In the genomic region with DNA sequence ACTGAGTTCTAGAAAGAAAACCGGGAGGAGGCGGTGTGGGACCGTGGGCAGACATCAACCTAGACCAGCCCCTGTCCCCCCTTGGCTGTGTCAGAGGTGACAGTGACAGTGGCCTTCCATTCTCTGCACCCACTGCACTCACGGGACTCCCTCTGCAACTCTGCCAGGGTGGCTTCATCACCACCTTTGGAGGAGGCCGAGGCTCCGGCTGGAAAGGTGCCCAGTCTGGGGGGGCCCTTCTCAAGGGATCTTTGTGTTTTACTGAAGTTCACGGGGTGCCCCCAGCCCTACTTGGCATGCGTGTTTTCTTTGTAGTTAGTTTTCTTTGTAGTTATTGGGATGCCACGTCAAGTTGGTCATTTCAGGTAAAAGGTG, we compare ENCODE assay signal across 28 cellular contexts.
"Had no signal": no experiment of that assay in that cellular context is flagged by ENCODE, and none has a peak within 500 bp of the region (broad histone marks: within the 10 kb centered on the region; RNA-seq: fewer than 3 reads in every experiment).

No MANE protein-coding gene starts in this region.

- H3K4me1 Mint-ChIP-seq: naive thymus-derived CD4-positive, alpha-beta T cell; natural killer cell; nephron; stimulated activated effector memory CD8-positive, alpha-beta T cell treated with anti-CD3 and anti-CD28 coated beads, Interleukin-12 subunit alpha, Interleukin-12 subunit beta, amount 100 ng/mL, for 72 hours; stimulated activated naive B cell treated with anti-CD40 and anti-IgM and Interleukin-4, amounts not matched to agents 10 μg/mL and 1 μg/mL and 100 μg/mL, for 72 hours had no signal

- H3K36me3 ChIP-seq: neural progenitor cell, neutrophil, pancreas, sigmoid colon, stomach, thoracic aorta, thyroid gland, tibial nerve, upper lobe of left lung, vagina had no signal

- H3K9me3 Mint-ChIP-seq: naive thymus-derived CD4-positive, alpha-beta T cell; natural killer cell; nephron; neural progenitor cell; stimulated activated effector memory CD8-positive, alpha-beta T cell treated with anti-CD3 and anti-CD28 coated beads, Interleukin-12 subunit alpha, Interleukin-12 subunit beta, amount 100 ng/mL, for 72 hours; stimulated activated naive B cell treated with anti-CD40 and anti-IgM and Interleukin-4, amounts not matched to agents 10 μg/mL and 1 μg/mL and 100 μg/mL, for 72 hours; stimulated activated naive CD8-positive, alpha-beta T cell treated with anti-CD3 and anti-CD28 coated beads, Interleukin-15, Interleukin-2, amounts not matched to agents 100 ng/mL and 50 ng/mL, for 24 hours had no signal

- DNase-seq: naive thymus-derived CD4-positive, alpha-beta T cell; natural killer cell; nucleus accumbens; pancreas; psoas muscle; sigmoid colon; small intestine; stimulated activated CD4-positive, alpha-beta T cell treated with anti-CD3 and anti-CD28 coated beads, Interleukin-15, amount 100 ng/mL, for 24 hours; stimulated activated CD4-positive, alpha-beta T cell treated with anti-CD3 and anti-CD28 coated beads, Interleukin-2, amount 100 ng/mL, for 24 hours; stimulated activated CD4-positive, alpha-beta T cell treated with anti-CD3 and anti-CD28 coated beads, Interleukin-2, amount 100 ng/mL, for 48 hours; stimulated activated CD4-positive, alpha-beta T cell treated with anti-CD3 and anti-CD28 coated beads, Interleukin-4, amount 100 ng/mL, for 24 hours; stimulated activated naive B cell treated with anti-CD40 and anti-IgM and Interleukin-4, amounts not matched to agents 10 μg/mL and 1 μg/mL and 100 μg/mL, for 72 hours; stimulated activated naive CD4-positive, alpha-beta T cell treated with Interleukin-2 at 50 U/mL for 16 hours; stomach; thyroid gland; trophoblast cell; upper lobe of left lung had no signal

- FAIRE-seq: pancreas, small intestine, urothelium cell line had no signal

- H3K27ac Mint-ChIP-seq: naive thymus-derived CD4-positive, alpha-beta T cell; natural killer cell; nephron; neural progenitor cell; progenitor cell of endocrine pancreas; stimulated activated effector memory CD8-positive, alpha-beta T cell treated with anti-CD3 and anti-CD28 coated beads, Interleukin-12 subunit alpha, Interleukin-12 subunit beta, amount 100 ng/mL, for 72 hours; stimulated activated naive B cell treated with anti-CD40 and anti-IgM and Interleukin-4, amounts not matched to agents 10 μg/mL and 1 μg/mL and 100 μg/mL, for 72 hours; stimulated activated naive CD8-positive, alpha-beta T cell treated with anti-CD3 and anti-CD28 coated beads, Interleukin-15, Interleukin-2, amounts not matched to agents 100 ng/mL and 50 ng/mL, for 24 hours had no signal

- H3K27me3 ChIP-seq: neural progenitor cell, neutrophil, pancreas, sigmoid colon, stomach, thyroid gland, tibial nerve, upper lobe of left lung, vagina had no signal

- H3K36me3 Mint-ChIP-seq: naive thymus-derived CD4-positive, alpha-beta T cell; natural killer cell; neural progenitor cell; stimulated activated effector memory CD8-positive, alpha-beta T cell treated with anti-CD3 and anti-CD28 coated beads, Interleukin-12 subunit alpha, Interleukin-12 subunit beta, amount 100 ng/mL, for 72 hours; stimulated activated naive B cell treated with anti-CD40 and anti-IgM and Interleukin-4, amounts not matched to agents 10 μg/mL and 1 μg/mL and 100 μg/mL, for 72 hours had no signal

- H3K27ac ChIP-seq: neural progenitor cell, neutrophil, pancreas, psoas muscle, sigmoid colon, stomach, thoracic aorta, thyroid gland, tibial nerve, upper lobe of left lung, vagina had no signal

- H3K9me3 ChIP-seq: neutrophil, pancreas, psoas muscle, sigmoid colon, stomach, thoracic aorta, thyroid gland, upper lobe of left lung, vagina had no signal

- ATAC-seq: naive thymus-derived CD4-positive, alpha-beta T cell; natural killer cell; pancreas; psoas muscle; right cardiac atrium; stimulated activated effector memory CD8-positive, alpha-beta T cell treated with anti-CD3 and anti-CD28 coated beads, Interleukin-12 subunit alpha, Interleukin-12 subunit beta, amount 100 ng/mL, for 72 hours; stimulated activated naive B cell treated with anti-CD40 and anti-IgM and Interleukin-4, amounts not matched to agents 10 μg/mL and 1 μg/mL and 100 μg/mL, for 72 hours had no signal

- H3K4me1 ChIP-seq: neural progenitor cell, pancreas, psoas muscle, sigmoid colon, stomach, thyroid gland, tibial nerve, upper lobe of left lung, vagina had no signal

- H3K9ac ChIP-seq: neural progenitor cell had no signal

- H3K27me3 Mint-ChIP-seq: naive thymus-derived CD4-positive, alpha-beta T cell; stimulated activated naive B cell treated with anti-CD40 and anti-IgM and Interleukin-4, amounts not matched to agents 10 μg/mL and 1 μg/mL and 100 μg/mL, for 72 hours; stimulated activated naive CD8-positive, alpha-beta T cell treated with anti-CD3 and anti-CD28 coated beads, Interleukin-15, Interleukin-2, amounts not matched to agents 100 ng/mL and 50 ng/mL, for 24 hours had no signal

- H3K4me2 ChIP-seq: neural progenitor cell had no signal

- H2AFZ ChIP-seq: neural progenitor cell had no signal

- H3K4me3 Mint-ChIP-seq: naive thymus-derived CD4-positive, alpha-beta T cell; natural killer cell; nephron; neural progenitor cell; stimulated activated effector memory CD8-positive, alpha-beta T cell treated with anti-CD3 and anti-CD28 coated beads, Interleukin-12 subunit alpha, Interleukin-12 subunit beta, amount 100 ng/mL, for 72 hours; stimulated activated naive B cell treated with anti-CD40 and anti-IgM and Interleukin-4, amounts not matched to agents 10 μg/mL and 1 μg/mL and 100 μg/mL, for 72 hours; stimulated activated naive CD8-positive, alpha-beta T cell treated with anti-CD3 and anti-CD28 coated beads, Interleukin-15, Interleukin-2, amounts not matched to agents 100 ng/mL and 50 ng/mL, for 24 hours had no signal

- H3K4me3 ChIP-seq: neural progenitor cell, pancreas, psoas muscle, sigmoid colon, stomach, thoracic aorta, thyroid gland, tibial nerve, upper lobe of left lung, vagina had no signal
